In genomic region chr14:100237735-100238418, GRCh38 we compare ENCODE assay signal across 8 cellular contexts. TPM values are rescaled to one million over a fixed set of nuclear protein-coding genes. Genes with fewer than 3 reads are reported as not detected.
DNase-seq lines count a peak whose midpoint lies in the region; ATAC-seq and TF ChIP-seq lines count a peak whose summit lies in the region.

No MANE protein-coding gene starts in this region.

- H3K36me3 Mint-ChIP-seq in activated naive CD4-positive, alpha-beta T cell treated with anti-CD3 and anti-CD28 coated beads, Interleukin-2, amount 10 ng/mL, durations not matched to agents 7 days and 5 days, result peaks cover 53% of the 10 kb centered on the region

- peaks cover 15% of the 10 kb centered on the region for H3K4me1 ChIP-seq in HUES64 (ENCODE audit: insufficient read depth, low read length)
- H3K4me1 ChIP-seq in heart left ventricle, result peaks cover 10 to 53% (median 38%) of the 10 kb centered on the region in 12 donors

- H3K9me3 ChIP-seq in HUES64 (ENCODE audit: insufficient read depth, low read depth, low read length) (no peaks in the 10 kb centered on the region), heart left ventricle (no peaks in the 10 kb centered on the region)

- peaks cover 69% of the 10 kb centered on the region for H3K4me1 Mint-ChIP-seq in activated naive CD4-positive, alpha-beta T cell treated with anti-CD3 and anti-CD28 coated beads, Interleukin-2, amount 10 ng/mL, durations not matched to agents 7 days and 5 days

- H3K27ac ChIP-seq in HUES64 (ENCODE audit: low read depth, low read length) (peak overlapping the region; percentile 100), heart left ventricle (peak overlapping the region; percentile 98 to 100 (median 99))

- in situ Hi-C loops in ACHN (cut with HindIII; ENCODE audit: low pct_ligation_motif_present, low pct_unique_long_range_greater_than_20kb, low sequenced_read_pairs), result no loop called here

- no peaks in the 10 kb centered on the region for H3K9me3 Mint-ChIP-seq in activated naive CD4-positive, alpha-beta T cell treated with anti-CD3 and anti-CD28 coated beads, Interleukin-2, amount 10 ng/mL, durations not matched to agents 7 days and 5 days

- H3K4me3 Mint-ChIP-seq in activated naive CD4-positive, alpha-beta T cell treated with anti-CD3 and anti-CD28 coated beads, Interleukin-2, amount 10 ng/mL, durations not matched to agents 7 days and 5 days, result peak overlapping the region; percentile 95

- H3K27me3 ChIP-seq in HUES64 (ENCODE audit: insufficient read depth, low read length), result no peaks in the 10 kb centered on the region
- H3K27me3 ChIP-seq in heart left ventricle, result no peaks in the 10 kb centered on the region

- DNase-seq in ACHN, result peak; percentile 40
- DNase-seq in RKO (ENCODE audit: low spot score), result peak; percentile 74
- peak; percentile 66 for DNase-seq in activated naive CD4-positive, alpha-beta T cell treated with anti-CD3 and anti-CD28 coated beads, Interleukin-2, amount 10 ng/mL, durations not matched to agents 7 days and 5 days
- DNase-seq in heart left ventricle, result peak; percentile 56 to 71 (median 63)
- peak; percentile 85 for DNase-seq in posterior vena cava (ENCODE audit: low spot score)

- TF ChIP-seq POLR2A in heart left ventricle (IDR thresholded peaks at IDR 0.05), result no peak

- H3K9ac ChIP-seq in HUES64 (ENCODE audit: low read depth, low read length), result peak overlapping the region; percentile 97

- peak; percentile 2 for ATAC-seq in GM18870 (IDR thresholded peaks at IDR 0.05; ENCODE audit: unreplicated experiment)
- peak in 3 of 4 donors; percentile 16 to 29 (median 19) for ATAC-seq in heart left ventricle
- no peak for ATAC-seq in GM21360 (IDR thresholded peaks at IDR 0.05; ENCODE audit: unreplicated experiment)

- H3K4me3 ChIP-seq in HUES64 (ENCODE audit: low read length) (peak overlapping the region; percentile 95), heart left ventricle (peak overlapping the region; percentile 84 to 100 (median 99))

- CTCF ChIA-PET in activated naive CD4-positive, alpha-beta T cell treated with anti-CD3 and anti-CD28 coated beads, Interleukin-2, amount 10 ng/mL, durations not matched to agents 7 days and 5 days (lab: Charles Lee), result interaction anchor here (1.3 to 2.1 kb wide), 4 partner anchors 9 to 48 kb away, joined by 3 to 15 read pairs (median 4); no protein-coding TSS in a partner anchor

- no peak for TF ChIP-seq CTCF in heart left ventricle (IDR thresholded peaks at IDR 0.05)

- intact Hi-C loops in heart left ventricle (cut with DNase I), result loop anchor here in 5 of 10 donors (1.0 to 10.0 kb wide), 6 partner anchors 24 to 139 kb away; partner anchors contain the start of genes WDR25 (in 3 of the 5) and SLC25A29 (in 1 of the 5)
- intact Hi-C loops in posterior vena cava (cut with DNase I), result no loop called here

- under 1% methylated on average over 64 of the region's 64 CpGs for WGBS in HUES64
- WGBS in heart left ventricle, 4 donors, result 0 to 1% (median 0%) methylated on average over 56 to 64 of the region's 64 CpGs

- peaks cover 4% of the 10 kb centered on the region for H3K27me3 Mint-ChIP-seq in activated naive CD4-positive, alpha-beta T cell treated with anti-CD3 and anti-CD28 coated beads, Interleukin-2, amount 10 ng/mL, durations not matched to agents 7 days and 5 days

- H3K27ac Mint-ChIP-seq in activated naive CD4-positive, alpha-beta T cell treated with anti-CD3 and anti-CD28 coated beads, Interleukin-2, amount 10 ng/mL, durations not matched to agents 7 days and 5 days, result peak overlapping the region; percentile 98

- peaks cover 30% of the 10 kb centered on the region for H3K36me3 ChIP-seq in HUES64 (ENCODE audit: insufficient read depth, low read length)
- H3K36me3 ChIP-seq in heart left ventricle, result peaks cover 0 to 7% (median 0%) of the 10 kb centered on the region in 9 donors

RNA-seq across cellular contexts. Expression of gene YY1, which starts 1.1 kb away (rescaled TPM):
- 81.7 TPM for polyA plus RNA-seq in HUES64 (2013, experiment 1 of 2)
- polyA plus RNA-seq in HUES64 (2013, experiment 2 of 2), result 72.6 TPM
- total RNA-seq in heart left ventricle (10 to 100 TPM; 32.2 to 59.7 (median 46.0) TPM), posterior vena cava (10 to 100 TPM; 41.4 to 46.2 TPM)
- 10 to 100 TPM; 18.4 to 24.1 TPM for polyA plus RNA-seq in heart left ventricle
